Comparison of ENCODE assay signal across 7 cellular contexts in genomic region chr6:130460934-130461333, GRCh38.
"Had no signal": no experiment of that assay in that cellular context is flagged by ENCODE, and none has a peak within 500 bp of the region (broad histone marks: within the 10 kb centered on the region; RNA-seq: fewer than 3 reads in every experiment).

No MANE protein-coding gene starts in this region.

- DNase-seq: H9, HCEC 1CT, HFFc6, KBM-7 had no signal

- H3K4me3 ChIP-seq: GM23338 had no signal

- ATAC-seq: GM23338, HepG2 had no signal

- H3K27ac ChIP-seq: HL-60 had no signal
